In the genomic region with DNA sequence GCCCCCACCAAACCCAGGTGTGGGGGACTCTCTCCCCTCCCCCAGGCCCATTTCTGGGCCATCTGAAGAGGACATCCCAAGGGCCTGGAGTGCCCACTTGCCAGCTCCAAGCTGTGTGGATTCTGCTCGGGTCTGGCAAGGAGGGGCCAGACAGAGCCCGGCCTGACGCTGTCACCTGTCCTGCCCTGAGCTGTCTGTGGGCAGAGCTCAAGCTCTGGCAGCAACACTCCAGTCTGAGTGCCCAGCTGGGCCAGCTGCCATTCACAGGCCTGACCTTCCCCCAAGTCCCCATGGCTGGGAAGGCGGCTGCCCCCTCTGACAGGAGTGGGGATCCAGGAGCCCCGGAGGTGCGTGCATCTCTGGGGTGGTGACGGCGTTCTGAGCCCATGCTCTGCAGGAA, we compare ENCODE assay signal across 16 cellular contexts. TPM values are rescaled to one million over a fixed set of nuclear protein-coding genes. Genes with fewer than 3 reads are reported as not detected.
DNase-seq lines count a peak whose midpoint lies in the region; ATAC-seq and TF ChIP-seq lines count a peak whose summit lies in the region.
"Had no signal": no experiment of that assay in that cellular context is flagged by ENCODE, and none has a peak within 500 bp of the region (broad histone marks: within the 10 kb centered on the region; RNA-seq: fewer than 3 reads in every experiment).

No MANE protein-coding gene starts in this region.

- ATAC-seq in right lobe of liver (peak; percentile 66 to 81 (median 70)), GM21723 (IDR thresholded peaks at IDR 0.05; ENCODE audit: unreplicated experiment) (no peak)
- ATAC-seq in activated CD4-positive, CD25-positive, alpha-beta regulatory T cell treated with anti-CD3 and anti-CD28 coated beads, Interleukin-2, amount 50 U/mL, for 24 hours = no peak

- WGBS in right lobe of liver (ENCODE audit: insufficient coverage, low coverage, low lambda C conversion rate, missing lambda C conversion rate) = no CpG with 5 or more reads among the region's 8 CpGs
- 73 to 88% methylated on average over 8 of the region's 8 CpGs for WGBS in sigmoid colon, 2 donors

- H3K27ac ChIP-seq in BLaER1 = peak overlapping the region; percentile 75; the same call in 1 of the 2 replicates
- peak overlapping the region; percentile 42 for H3K27ac ChIP-seq in duodenal mucosa (ENCODE audit: low read depth, low read length)
- peak overlapping the region; percentile 61 to 67 (median 63) for H3K27ac ChIP-seq in right lobe of liver
- H3K27ac ChIP-seq in sigmoid colon = peak overlapping the region in 3 of 4 donors; percentile 11 to 33 (median 31)
- no peak overlapping the region for H3K27ac ChIP-seq in Karpas-422 (ENCODE audit: low read length)

- no peak overlapping the region for H3K9ac ChIP-seq in BLaER1
- H3K9ac ChIP-seq in duodenal mucosa (ENCODE audit: low read depth in 1 of 2, low read length in 2 of 2) = no peak overlapping the region
- no peak overlapping the region for H3K9ac ChIP-seq in Karpas-422 (ENCODE audit: low read length)

- H3K36me3 ChIP-seq in BLaER1 (no peaks in the 10 kb centered on the region), duodenal mucosa (ENCODE audit: control insufficient read depth in 1 of 2, insufficient read depth in 2 of 2, low read length in 2 of 2) (no peaks in the 10 kb centered on the region), right lobe of liver (no peaks in the 10 kb centered on the region), sigmoid colon (no peaks in the 10 kb centered on the region), Karpas-422 (ENCODE audit: insufficient read depth, low read length) (no peaks in the 10 kb centered on the region)

- no peak for TF ChIP-seq EP300 in sigmoid colon (IDR thresholded peaks at IDR 0.05)

- no peaks in the 10 kb centered on the region for H3K9me2 ChIP-seq in Karpas-422 (replicated peaks; ENCODE audit: insufficient read depth, low read length)

- no peaks in the 10 kb centered on the region for H3K27me3 ChIP-seq in BLaER1
- H3K27me3 ChIP-seq in duodenal mucosa (ENCODE audit: control insufficient read depth in 1 of 2, insufficient read depth in 2 of 2, low read length in 2 of 2) = no peaks in the 10 kb centered on the region
- H3K27me3 ChIP-seq in right lobe of liver = no peaks in the 10 kb centered on the region
- no peaks in the 10 kb centered on the region for H3K27me3 ChIP-seq in sigmoid colon
- H3K27me3 ChIP-seq in Karpas-422 (ENCODE audit: low read length) = no peaks in the 10 kb centered on the region

- H3K4me1 ChIP-seq in BLaER1 (peaks cover 79% of the 10 kb centered on the region), duodenal mucosa (ENCODE audit: control insufficient read depth in 1 of 2, insufficient read depth in 2 of 2, low read length in 2 of 2) (peaks cover 48 to 52% of the 10 kb centered on the region in 2 donors), right lobe of liver (peaks cover 3 to 38% (median 28%) of the 10 kb centered on the region in 4 donors), sigmoid colon (peaks cover 0 to 21% (median 21%) of the 10 kb centered on the region in 4 donors), Karpas-422 (ENCODE audit: low read length) (peaks cover 11% of the 10 kb centered on the region)

- H3K4me3 ChIP-seq in BLaER1 (no peak overlapping the region), duodenal mucosa (ENCODE audit: low read depth in 1 of 2, low read length in 2 of 2) (no peak overlapping the region), right lobe of liver (no peak overlapping the region), sigmoid colon (no peak overlapping the region), Karpas-422 (ENCODE audit: low read length) (no peak overlapping the region)

- H3K79me2 ChIP-seq in Karpas-422 (ENCODE audit: low read length) = no peaks in the 10 kb centered on the region

- DNase-seq in right lobe of liver = peak; percentile 75 to 91 (median 89)
- DNase-seq in sigmoid colon = no peak
- no peak for DNase-seq in Karpas-422
- DNase-seq in DMS153 (lab: John Stamatoyannopoulos, UW) = no peak
- DNase-seq: activated CD4-positive, alpha-beta T cell treated with anti-CD3 and anti-CD28 coated beads for 4 hours; activated CD8-positive, alpha-beta memory T cell treated with anti-CD3 and anti-CD28 coated beads, Interleukin-2, amount 50 U/mL, for 4 hours; activated effector memory CD4-positive, alpha-beta T cell treated with anti-CD3 and anti-CD28 coated beads, Interleukin-2, amount 50 U/mL, for 16 hours; cerebellar nuclear complex; NCI-H187 treated with DMSO at 0.1 percent for 48 hours; NCI-H526 had no signal

- TF ChIP-seq POLR2A in right lobe of liver (IDR thresholded peaks at IDR 0.05) (no peak), sigmoid colon (IDR thresholded peaks at IDR 0.05) (no peak)

- H3K9me3 ChIP-seq in BLaER1 (no peaks in the 10 kb centered on the region), duodenal mucosa (ENCODE audit: control insufficient read depth in 1 of 2, low read length in 2 of 2) (no peaks in the 10 kb centered on the region), right lobe of liver (no peaks in the 10 kb centered on the region), sigmoid colon (no peaks in the 10 kb centered on the region), Karpas-422 (ENCODE audit: low read length) (no peaks in the 10 kb centered on the region)

- H2AFZ ChIP-seq in Karpas-422 (ENCODE audit: low read length) = no peak overlapping the region

- intact Hi-C loops in right lobe of liver (cut with DNase I) (no loop called here), sigmoid colon (cut with DNase I) (no loop called here)

- H3K4me2 ChIP-seq in BLaER1 (peak overlapping the region; percentile 80), Karpas-422 (ENCODE audit: low read depth, low read length, poor library complexity, severe bottlenecking) (no peak overlapping the region)

- H4K20me1 ChIP-seq in BLaER1 = no peaks in the 10 kb centered on the region
- 0 out of 2 replicates have a peak, but pooled peaks cover 2% of the 10 kb centered on the region for H4K20me1 ChIP-seq in Karpas-422 (ENCODE audit: insufficient read depth, low read depth, low read length)

- TF ChIP-seq CTCF in right lobe of liver (IDR thresholded peaks at IDR 0.05) = no peak
- TF ChIP-seq CTCF in sigmoid colon (IDR thresholded peaks at IDR 0.05) = no peak

RNA-seq across cellular contexts. Expression of a gene that starts 6.2 kb away (rescaled TPM):
- 10 to 100 TPM; 26.7 to 64.4 (median 32.8) TPM for total RNA-seq in right lobe of liver
- 10 to 100 TPM; 26.3 to 50.0 (median 41.8) TPM for total RNA-seq in sigmoid colon
- polyA plus RNA-seq in sigmoid colon = 100 to 1,000 TPM in 1 of 3 donors, 10 to 100 TPM in 2; 34.8 to 126 (median 60.1) TPM
- 15.4 and 41.1 TPM in 2 replicates for total RNA-seq in Karpas-422 (2014; rRNA removed; shearing (Covaris generic); ENCODE audit: low replicate concordance)

RNA-seq across cellular contexts. Expression of a gene that starts 35.9 kb away (rescaled TPM):
- total RNA-seq in right lobe of liver = 10 to 100 TPM; 26.0 to 56.4 (median 47.8) TPM
- 10 to 100 TPM; 15.5 to 26.5 (median 23.1) TPM for total RNA-seq in sigmoid colon
- polyA plus RNA-seq in sigmoid colon = 10 to 100 TPM in 2 of 3 donors, 1 to 10 TPM in 1; 9.2 to 97.7 (median 11.4) TPM
- total RNA-seq in Karpas-422 (2014; rRNA removed; shearing (Covaris generic); ENCODE audit: low replicate concordance) = 12.7 and 34.2 TPM in 2 replicates

RNA-seq across cellular contexts. Expression of a gene that starts 36.1 kb away (rescaled TPM):
- 10 to 100 TPM; 15.1 to 19.0 (median 16.6) TPM for total RNA-seq in right lobe of liver
- 10 to 100 TPM; 11.4 to 23.9 (median 15.4) TPM for total RNA-seq in sigmoid colon
- polyA plus RNA-seq in sigmoid colon = 10 to 100 TPM in 1 of 3 donors, 1 to 10 TPM in 2; 1.8 to 15.9 (median 2.1) TPM
- 4.7 and 4.8 TPM in 2 replicates for total RNA-seq in Karpas-422 (2014; rRNA removed; shearing (Covaris generic); ENCODE audit: low replicate concordance)

RNA-seq across cellular contexts. Expression of a gene that starts 58.2 kb away (rescaled TPM):
- total RNA-seq in right lobe of liver = not detected
- total RNA-seq in sigmoid colon = not detected
- 1 to 10 TPM in 1 of 3 donors, not detected in 2; 1.6 TPM for polyA plus RNA-seq in sigmoid colon
- total RNA-seq in Karpas-422 (2014; rRNA removed; shearing (Covaris generic); ENCODE audit: low replicate concordance) = not detected in 2 replicates
- total RNA-seq: fibroblast of villous mesenchyme had no signal
- polyA plus RNA-seq: AG04450 had no signal

Comparison
In these comparisons a context has a peak if more than half of its experiments do, and no peak if none do; other contexts are left out.
1. ATAC-seq: peak in right lobe of liver (4 of 4); none in GM21723 (single experiment) and activated CD4-positive, CD25-positive, alpha-beta regulatory T cell treated with anti-CD3 and anti-CD28 coated beads, Interleukin-2, amount 50 U/mL, for 24 hours (0 of 2).
2. DNase-seq: peak in right lobe of liver (3 of 3); none in sigmoid colon (single experiment), Karpas-422 (single experiment) and DMS153 (single experiment).